ENCODE assay signal across 25 cellular contexts in the genomic region with DNA sequence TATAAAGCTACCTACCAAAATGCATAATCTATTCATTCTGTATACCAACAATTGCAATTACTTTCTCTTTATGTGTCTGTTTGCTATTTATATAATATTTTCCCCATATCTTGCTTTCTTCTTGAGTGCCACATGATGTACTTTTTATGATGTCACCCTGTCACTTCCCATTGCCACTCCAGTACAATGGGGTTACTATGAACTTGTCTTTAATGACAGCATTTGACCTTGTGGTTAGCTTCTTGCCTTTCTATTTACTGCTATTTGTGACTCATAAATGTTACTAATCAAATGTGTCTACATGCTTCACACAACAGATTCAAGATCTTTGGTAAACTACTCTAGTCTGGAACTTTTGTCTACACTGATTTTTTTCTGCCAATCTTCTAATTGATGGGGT.
DNase-seq lines count a peak whose midpoint lies in the region; ATAC-seq, FAIRE-seq and TF ChIP-seq lines count a peak whose summit lies in the region.
"Had no signal": no experiment of that assay in that cellular context is flagged by ENCODE, and none has a peak within 500 bp of the region (broad histone marks: within the 10 kb centered on the region; RNA-seq: fewer than 3 reads in every experiment).

No MANE protein-coding gene starts in this region.

- DNase-seq in DMS153 (lab: John Stamatoyannopoulos, UW) (peak; percentile 9), DMS153 treated with DMSO at 0.1 percent for 48 hours (lab: John Stamatoyannopoulos, UW; ENCODE audit: unreplicated experiment) (no peak), HPDE6-E6E7 (ENCODE audit: extremely low spot score) (peak; percentile 29), astrocyte of the hippocampus (ENCODE audit: low read depth, low spot score) (peak; percentile 27), retinal pigment epithelial cell (ENCODE audit: low read depth) (peak; percentile 71), HTR-8/SVneo (ENCODE audit: insufficient read length, low spot score) (no peak)
- DNase-seq in stimulated activated CD4-positive, alpha-beta T cell treated with anti-CD3 and anti-CD28 coated beads, Interleukin-2, amount 100 ng/mL, for 48 hours = no peak
- DNase-seq: activated B cell treated with CpG ODN at 0.5 μM for 24 hours; activated CD4-positive, alpha-beta memory T cell treated with anti-CD3 and anti-CD28 coated beads for 36 hours; activated effector memory CD4-positive, alpha-beta T cell treated with Interleukin-2 at 50 U/mL for 16 hours; activated naive CD8-positive, alpha-beta T cell treated with anti-CD3 and anti-CD28 coated beads, Interleukin-2, amount 10 ng/mL, durations not matched to agents 7 days and 5 days; CD4-positive, alpha-beta memory T cell; DND-41; effector memory CD4-positive, alpha-beta T cell; esophagus squamous epithelium; MM.1S; NCI-H146; NCI-H2171; small intestine; stimulated activated CD4-positive, alpha-beta T cell treated with anti-CD3 and anti-CD28 coated beads, Interleukin-2, amount 100 ng/mL, for 24 hours; stimulated activated naive CD4-positive, alpha-beta T cell treated with Interleukin-2 at 50 U/mL for 16 hours; T1000 had no signal

- no peak for TF ChIP-seq CTCF in retinal pigment epithelial cell (conservative IDR thresholded peaks at IDR 0.05; ENCODE audit: low read depth, low read length)

- no peak overlapping the region for H3K4me3 ChIP-seq in retinal pigment epithelial cell (ENCODE audit: low read length)
- H3K4me3 ChIP-seq: esophagus squamous epithelium, lung had no signal

- no peak for ATAC-seq in HG02884 (IDR thresholded peaks at IDR 0.05; ENCODE audit: unreplicated experiment)

- FAIRE-seq in HTR-8/SVneo (lab: Jason Lieb, UNC) = no peak
- FAIRE-seq: keratinocyte, small intestine had no signal

Comparison
In these comparisons a context has a peak if more than half of its experiments do, and no peak if none do; other contexts are left out.
1. DNase-seq: peak in DMS153 (single experiment), HPDE6-E6E7 (single experiment), astrocyte of the hippocampus (single experiment) and retinal pigment epithelial cell (single experiment); none in DMS153 treated with DMSO at 0.1 percent for 48 hours (single experiment), stimulated activated CD4-positive, alpha-beta T cell treated with anti-CD3 and anti-CD28 coated beads, Interleukin-2, amount 100 ng/mL, for 48 hours (0 of 2) and HTR-8/SVneo (single experiment).